In genomic region chr11:111301004-111301839, GRCh38 we compare ENCODE assay signal across 1 cellular context.
TF ChIP-seq lines count a peak whose summit lies in the region.

No MANE protein-coding gene starts in this region.

TF ChIP-seq in HepG2, 621 proteins besides CTCF, POLR2A, EP300 and RAD21 (continued from another document):
- TF ChIP-seq MED1 (CRISPR knock-in tag; IDR thresholded peaks at IDR 0.05), result 0 out of 2 replicates have a peak, but pooled peaks have one; percentile 10
- no peak for TF ChIP-seq CREB1 (IDR thresholded peaks at IDR 0.05)
- no peak for TF ChIP-seq CREB1 (CRISPR knock-in tag; IDR thresholded peaks at IDR 0.05)
- 0 out of 2 replicates have a peak, but pooled peaks have one; percentile 28 for TF ChIP-seq ZNF501 (CRISPR knock-in tag; IDR thresholded peaks at IDR 0.05)
- TF ChIP-seq ZNF207 (IDR thresholded peaks at IDR 0.05; ENCODE audit: borderline replicate concordance), result no peak
- no peak for TF ChIP-seq SNRNP70 (IDR thresholded peaks at IDR 0.05; ENCODE audit: low read depth, low read length)
